In the genomic region with DNA sequence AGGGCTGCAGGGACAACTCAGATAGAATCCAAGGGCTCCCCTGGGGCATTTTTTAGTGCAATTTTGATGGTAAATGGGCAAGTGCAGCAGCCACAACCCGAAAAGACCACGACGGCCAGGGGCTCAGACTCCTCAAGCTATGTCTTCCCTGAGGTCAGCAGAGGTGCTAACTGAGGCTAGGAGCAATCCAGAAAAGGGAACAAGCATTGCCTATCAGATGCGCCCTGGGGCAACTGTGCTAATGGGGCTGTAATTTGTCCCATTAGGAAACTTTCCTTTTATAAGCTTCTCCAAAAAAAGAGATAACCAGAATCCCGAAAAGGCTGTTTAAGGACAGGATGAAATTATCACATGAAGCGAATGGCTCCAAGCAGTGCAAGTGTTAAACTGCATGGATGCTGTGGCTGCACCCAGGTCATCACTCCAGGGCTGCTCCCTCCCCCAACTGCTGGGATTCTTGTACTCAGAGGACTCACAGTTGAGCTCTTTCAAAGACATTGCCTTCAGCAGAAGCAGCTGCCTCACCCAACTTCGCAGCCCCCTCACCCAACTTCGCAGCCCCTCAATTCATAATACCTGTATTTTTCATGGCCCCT, we compare ENCODE assay signal across 26 cellular contexts. TPM values are rescaled to one million over a fixed set of nuclear protein-coding genes. Genes with fewer than 3 reads are reported as not detected.
"Had no signal": no experiment of that assay in that cellular context is flagged by ENCODE, and none has a peak within 500 bp of the region (broad histone marks: within the 10 kb centered on the region; RNA-seq: fewer than 3 reads in every experiment).

No MANE protein-coding gene starts in this region.

- H3K27me3 ChIP-seq: adrenal gland, ascending aorta, right lobe of liver had no signal

- H3K4me1 Mint-ChIP-seq: neural crest cell had no signal

- H3K9me3 Mint-ChIP-seq: memory B cell; neural crest cell; stimulated activated naive CD8-positive, alpha-beta T cell treated with anti-CD3 and anti-CD28 coated beads, Interleukin-15, amount 100 ng/mL, for 72 hours; T-helper 2 cell treated with Interferon-gamma antibody and Interleukin-4, amounts not matched to agents 5 μg/mL and 100 μg/mL, for 36 hours had no signal

- H3K4me3 Mint-ChIP-seq: activated CD8-positive, alpha-beta memory T cell treated with anti-CD3 and anti-CD28 coated beads, Interleukin-2, amount 10 ng/mL, durations not matched to agents 7 days and 5 days; memory B cell; neural crest cell; stimulated activated naive CD8-positive, alpha-beta T cell treated with anti-CD3 and anti-CD28 coated beads, Interleukin-15, amount 100 ng/mL, for 72 hours; T-helper 2 cell treated with Interferon-gamma antibody and Interleukin-4, amounts not matched to agents 5 μg/mL and 100 μg/mL, for 36 hours had no signal

- H3K27ac Mint-ChIP-seq: activated CD8-positive, alpha-beta memory T cell treated with anti-CD3 and anti-CD28 coated beads, Interleukin-2, amount 10 ng/mL, durations not matched to agents 7 days and 5 days; memory B cell; T-helper 2 cell treated with Interferon-gamma antibody and Interleukin-4, amounts not matched to agents 5 μg/mL and 100 μg/mL, for 36 hours had no signal

- H3K36me3 ChIP-seq: adrenal gland, ascending aorta, esophagus squamous epithelium, gastrocnemius medialis, right lobe of liver, tibial artery had no signal

- H3K36me3 Mint-ChIP-seq: memory B cell had no signal

- H3K27me3 Mint-ChIP-seq: activated CD8-positive, alpha-beta memory T cell treated with anti-CD3 and anti-CD28 coated beads, Interleukin-2, amount 10 ng/mL, durations not matched to agents 7 days and 5 days; stimulated activated naive CD8-positive, alpha-beta T cell treated with anti-CD3 and anti-CD28 coated beads, Interleukin-15, amount 100 ng/mL, for 72 hours had no signal

- ATAC-seq: activated CD8-positive, alpha-beta memory T cell treated with anti-CD3 and anti-CD28 coated beads, Interleukin-2, amount 10 ng/mL, durations not matched to agents 7 days and 5 days; gastrocnemius medialis; left cardiac atrium; right lobe of liver; stimulated activated naive CD8-positive, alpha-beta T cell treated with anti-CD3 and anti-CD28 coated beads, Interleukin-15, amount 100 ng/mL, for 72 hours had no signal

- FAIRE-seq: colon, islet of Langerhans had no signal

- H3K9me3 ChIP-seq: adrenal gland, ascending aorta, esophagus squamous epithelium, gastrocnemius medialis, right lobe of liver, tibial artery had no signal

- H3K4me1 ChIP-seq: adrenal gland, ascending aorta, esophagus squamous epithelium, gastrocnemius medialis, right lobe of liver, tibial artery had no signal

- DNase-seq: activated CD4-positive, alpha-beta T cell treated with anti-CD3 and anti-CD28 coated beads, Interleukin-2, amount 50 U/mL, for 4 hours; activated CD8-positive, alpha-beta memory T cell treated with anti-CD3 and anti-CD28 coated beads, Interleukin-2, amount 10 ng/mL, durations not matched to agents 7 days and 5 days; activated effector memory CD4-positive, alpha-beta T cell treated with anti-CD3 and anti-CD28 coated beads, Interleukin-2, amount 50 U/mL, for 16 hours; activated naive CD4-positive, alpha-beta T cell treated with anti-CD3 and anti-CD28 coated beads, Interleukin-2, amount 50 U/mL, for 16 hours; activated T-cell treated with anti-CD3 and anti-CD28 coated beads for 4 hours; adrenal gland; central memory CD4-positive, alpha-beta T cell; dorsolateral prefrontal cortex; esophagus squamous epithelium; gastrocnemius medialis; head of caudate nucleus; hypothalamus; left cardiac atrium; posterior cingulate gyrus; right lobe of liver; stimulated activated CD4-positive, alpha-beta T cell treated with anti-CD3 and anti-CD28 coated beads, Interleukin-1b, Interleukin-23, amount 100 ng/mL, for 48 hours; stimulated activated naive CD8-positive, alpha-beta T cell treated with anti-CD3 and anti-CD28 coated beads, Interleukin-15, amount 100 ng/mL, for 72 hours; tibial artery had no signal

- H3K4me3 ChIP-seq: adrenal gland, ascending aorta, dorsolateral prefrontal cortex, esophagus squamous epithelium, gastrocnemius medialis, right lobe of liver, skin epidermis, tibial artery had no signal

- H3K27ac ChIP-seq: adrenal gland, ascending aorta, dorsolateral prefrontal cortex, esophagus squamous epithelium, gastrocnemius medialis, right lobe of liver, skin epidermis, tibial artery had no signal

RNA-seq across cellular contexts. Expression of a gene that starts 2.8 kb away (rescaled TPM):
- total RNA-seq: ascending aorta, myocyte, neural crest cell had no signal

RNA-seq across cellular contexts. Expression of a gene that starts 37.6 kb away (rescaled TPM):
- total RNA-seq: myocyte, neural crest cell had no signal

RNA-seq across cellular contexts. Expression of a gene that starts 40.8 kb away (rescaled TPM):
- total RNA-seq: ascending aorta, myocyte, neural crest cell had no signal

RNA-seq across cellular contexts. Expression of a gene that starts 42.4 kb away (rescaled TPM):
- total RNA-seq: ascending aorta, myocyte, neural crest cell had no signal

RNA-seq across cellular contexts. Expression of a gene that starts 49.5 kb away (rescaled TPM):
- total RNA-seq: myocyte had no signal
